15 cellular contexts compared by ENCODE assay signal in genomic region chr18:73979742-73980141, GRCh38.
DNase-seq lines count a peak whose midpoint lies in the region; ATAC-seq and TF ChIP-seq lines count a peak whose summit lies in the region.
"Had no signal": no experiment of that assay in that cellular context is flagged by ENCODE, and none has a peak within 500 bp of the region (broad histone marks: within the 10 kb centered on the region; RNA-seq: fewer than 3 reads in every experiment).

No MANE protein-coding gene starts in this region.

- H3K4me1 ChIP-seq in breast epithelium = no peaks in the 10 kb centered on the region

- H3K27ac Mint-ChIP-seq in MCF 10A (ENCODE audit: low read depth, unreplicated experiment) = peak overlapping the region; percentile 24
- H3K27ac Mint-ChIP-seq in T-helper 2 cell treated with Interferon-gamma antibody and Interleukin-4, amounts not matched to agents 5 μg/mL and 100 μg/mL, for 36 hours = no peak overlapping the region
- H3K27ac Mint-ChIP-seq in T-cell = no peak overlapping the region
- H3K27ac Mint-ChIP-seq: mesothelial cell of epicardium, T-helper 17 cell had no signal

- H3K27me3 ChIP-seq in breast epithelium = no peaks in the 10 kb centered on the region
- H3K27me3 ChIP-seq: tibial artery had no signal

- no peak overlapping the region for H3K4me3 Mint-ChIP-seq in MCF 10A (ENCODE audit: unreplicated experiment)
- no peak overlapping the region for H3K4me3 Mint-ChIP-seq in T-helper 2 cell treated with Interferon-gamma antibody and Interleukin-4, amounts not matched to agents 5 μg/mL and 100 μg/mL, for 36 hours
- H3K4me3 Mint-ChIP-seq in T-cell = no peak overlapping the region
- H3K4me3 Mint-ChIP-seq: mesothelial cell of epicardium, T-helper 17 cell had no signal

- no peaks in the 10 kb centered on the region for H3K9me3 ChIP-seq in breast epithelium
- H3K9me3 ChIP-seq: tibial artery had no signal

- intact Hi-C loops in MCF 10A (cut with micrococcal nuclease) = loop anchor here (2.0 to 10.0 kb wide), 2 partner anchors 135 to 1217 kb away; no protein-coding TSS in a partner anchor
- intact Hi-C loops in breast epithelium (cut with DNase I; ENCODE audit: low total_unique reads) = no loop called here

- DNase-seq in MCF 10A (ENCODE audit: unreplicated experiment) (peak; percentile 53), breast epithelium (ENCODE audit: low spot score in 2 of 2) (no peak), amniotic epithelial cell (ENCODE audit: low read depth) (peak; percentile 13), fibroblast of mammary gland (ENCODE audit: low read depth) (peak; percentile 87), T-cell (no peak)
- no peak for DNase-seq in T-helper 2 cell treated with Interferon-gamma antibody and Interleukin-4, amounts not matched to agents 5 μg/mL and 100 μg/mL, for 36 hours (ENCODE audit: low spot score)
- DNase-seq: activated naive CD4-positive, alpha-beta T cell; effector CD8-positive, alpha-beta T cell; stimulated activated CD4-positive, alpha-beta T cell treated with anti-CD3 and anti-CD28 coated beads, Interleukin-4, amount 100 ng/mL, for 1 hour; T-helper 17 cell; tibial artery had no signal

- no peak for TF ChIP-seq POLR2A in breast epithelium (IDR thresholded peaks at IDR 0.05)

- no peak for ATAC-seq in GM18498 (IDR thresholded peaks at IDR 0.05; ENCODE audit: unreplicated experiment)
- ATAC-seq in T-cell (replicated peaks in 1 of 4) = no peak
- no peak for ATAC-seq in SK-N-SH treated with all-trans-retinoic acid at 6 μM for 48 hours
- ATAC-seq: T-helper 17 cell had no signal

- H3K27me3 Mint-ChIP-seq in MCF 10A (ENCODE audit: insufficient read depth, unreplicated experiment) (no peaks in the 10 kb centered on the region), T-cell (peaks cover 3 to 4% of the 10 kb centered on the region in 2 donors)
- H3K27me3 Mint-ChIP-seq in T-helper 2 cell treated with Interferon-gamma antibody and Interleukin-4, amounts not matched to agents 5 μg/mL and 100 μg/mL, for 36 hours (ENCODE audit: low read depth) = no peaks in the 10 kb centered on the region

- BruUV-seq in MCF 10A (replicated peaks; lab: Mats Ljungman, UMichigan) = no TSS peak

- H3K4me1 Mint-ChIP-seq in MCF 10A (ENCODE audit: insufficient read depth, unreplicated experiment) (peaks cover 22% of the 10 kb centered on the region), T-cell (peaks cover 0 to 5% (median 4%) of the 10 kb centered on the region in 3 donors)
- peaks cover 12% of the 10 kb centered on the region for H3K4me1 Mint-ChIP-seq in T-helper 2 cell treated with Interferon-gamma antibody and Interleukin-4, amounts not matched to agents 5 μg/mL and 100 μg/mL, for 36 hours (ENCODE audit: low read depth)
- H3K4me1 Mint-ChIP-seq: mesothelial cell of epicardium had no signal

- POLR2A ChIA-PET in MCF 10A (lab: Yijun Ruan, JAX) = interaction anchor here (0.6 to 1.3 kb wide), 2 partner anchors 35 to 131 kb away, joined by 3 to 6 read pairs; no protein-coding TSS in a partner anchor
- POLR2A ChIA-PET in T-cell (lab: Charles Lee) = no interaction called here

- TF ChIP-seq CTCF in MCF 10A (IDR thresholded peaks at IDR 0.05; ENCODE audit: unreplicated experiment) (no peak), breast epithelium (IDR thresholded peaks at IDR 0.05) (no peak), fibroblast of mammary gland (conservative IDR thresholded peaks at IDR 0.05; ENCODE audit: control insufficient read depth, insufficient read depth, low read depth, low read length) (no peak)

- H3K36me3 ChIP-seq in breast epithelium = no peaks in the 10 kb centered on the region
- H3K36me3 ChIP-seq: tibial artery had no signal

- peaks cover 8% of the 10 kb centered on the region for H3K9me3 Mint-ChIP-seq in MCF 10A (ENCODE audit: unreplicated experiment)
- H3K9me3 Mint-ChIP-seq in T-helper 2 cell treated with Interferon-gamma antibody and Interleukin-4, amounts not matched to agents 5 μg/mL and 100 μg/mL, for 36 hours = no peaks in the 10 kb centered on the region
- H3K9me3 Mint-ChIP-seq in T-cell = no peaks in the 10 kb centered on the region
- H3K9me3 Mint-ChIP-seq: mesothelial cell of epicardium had no signal

- H3K4me3 ChIP-seq in breast epithelium (no peak overlapping the region), fibroblast of mammary gland (ENCODE audit: control insufficient read depth, low read depth, low read length) (no peak overlapping the region)
- H3K4me3 ChIP-seq: tibial artery had no signal

- H3K36me3 Mint-ChIP-seq in MCF 10A (ENCODE audit: insufficient read depth, unreplicated experiment) (peaks cover 5% of the 10 kb centered on the region), T-cell (no peaks in the 10 kb centered on the region)
- no peaks in the 10 kb centered on the region for H3K36me3 Mint-ChIP-seq in T-helper 2 cell treated with Interferon-gamma antibody and Interleukin-4, amounts not matched to agents 5 μg/mL and 100 μg/mL, for 36 hours (ENCODE audit: low read depth)
- H3K36me3 Mint-ChIP-seq: mesothelial cell of epicardium had no signal

- CTCF ChIA-PET in MCF 10A (lab: Yijun Ruan, JAX) (interaction anchor here (0.6 to 1.7 kb wide), 18 partner anchors 10 to 1395 kb away, joined by 3 to 8 read pairs (median 3); no protein-coding TSS in a partner anchor), T-cell (lab: Charles Lee) (no interaction called here)

- no peak overlapping the region for H3K27ac ChIP-seq in breast epithelium
- H3K27ac ChIP-seq: 22Rv1, tibial artery had no signal

TF ChIP-seq in SK-N-SH treated with all-trans-retinoic acid at 6 μM for 48 hours, 23 proteins besides CTCF, POLR2A, EP300 and RAD21:
- no peak for TF ChIP-seq TSHZ2 (CRISPR knock-in tag; IDR thresholded peaks at IDR 0.05)
- TF ChIP-seq OSR1 (CRISPR knock-in tag; IDR thresholded peaks at IDR 0.05) = no peak
- no peak for TF ChIP-seq ZC3H10 (CRISPR knock-in tag; IDR thresholded peaks at IDR 0.05)
- no peak for TF ChIP-seq ZNF70 (CRISPR knock-in tag; IDR thresholded peaks at IDR 0.05)
- no peak for TF ChIP-seq ZNF8 (CRISPR knock-in tag; IDR thresholded peaks at IDR 0.05)
- TF ChIP-seq RARB (CRISPR knock-in tag; IDR thresholded peaks at IDR 0.05) = no peak
- TF ChIP-seq ZNF565 (CRISPR knock-in tag; conservative IDR thresholded peaks at IDR 0.05; ENCODE audit: low read depth) = no peak

Comparison
In these comparisons a context has a peak if more than half of its experiments do, and no peak if none do; other contexts are left out.
1. DNase-seq: peak in MCF 10A (single experiment), amniotic epithelial cell (single experiment) and fibroblast of mammary gland (single experiment); none in breast epithelium (0 of 2), T-helper 2 cell treated with Interferon-gamma antibody and Interleukin-4, amounts not matched to agents 5 μg/mL and 100 μg/mL, for 36 hours (single experiment) and T-cell (0 of 34).